1 cellular context compared by ENCODE assay signal in the genomic region with DNA sequence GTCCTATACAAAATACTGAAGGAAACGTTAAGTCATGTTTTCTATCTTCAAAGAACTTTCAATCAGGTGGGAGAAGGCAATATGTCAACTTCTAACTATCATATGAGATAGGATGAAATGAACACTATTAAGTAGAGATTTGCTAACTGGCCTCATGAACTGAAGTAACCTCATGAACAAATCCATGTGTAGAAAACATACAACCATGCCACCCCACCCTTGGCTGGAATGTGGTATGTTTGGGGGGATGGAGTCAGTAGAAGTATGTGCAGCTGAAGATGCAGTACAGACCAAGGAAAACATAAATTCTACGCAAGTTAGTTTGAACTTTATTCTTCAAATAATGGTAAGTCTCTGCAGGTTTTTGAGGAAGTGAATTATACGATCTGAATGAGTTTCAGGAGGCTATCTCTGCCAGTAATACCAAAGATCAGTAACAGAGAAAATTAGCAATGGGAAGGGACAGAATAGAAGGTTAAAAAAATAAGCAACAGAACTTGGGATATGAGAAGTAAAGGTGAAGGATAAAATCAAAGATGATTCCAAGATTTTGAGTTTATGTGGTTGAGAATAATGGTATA.
TF ChIP-seq lines count a peak whose summit lies in the region.

No MANE protein-coding gene starts in this region.

TF ChIP-seq in WTC11, 78 proteins besides CTCF, POLR2A, EP300 and RAD21 (continued from another document):
- no peak for TF ChIP-seq STAT6 (CRISPR knock-in tag; conservative IDR thresholded peaks at IDR 0.05; ENCODE audit: low read depth)
- TF ChIP-seq OVOL2 (CRISPR knock-in tag; IDR thresholded peaks at IDR 0.05; ENCODE audit: borderline replicate concordance): no peak
- no peak for TF ChIP-seq SMAD3 (CRISPR knock-in tag; IDR thresholded peaks at IDR 0.05; ENCODE audit: borderline replicate concordance)
- TF ChIP-seq JAZF1 (CRISPR knock-in tag; IDR thresholded peaks at IDR 0.05): no peak
